In the genomic region with DNA sequence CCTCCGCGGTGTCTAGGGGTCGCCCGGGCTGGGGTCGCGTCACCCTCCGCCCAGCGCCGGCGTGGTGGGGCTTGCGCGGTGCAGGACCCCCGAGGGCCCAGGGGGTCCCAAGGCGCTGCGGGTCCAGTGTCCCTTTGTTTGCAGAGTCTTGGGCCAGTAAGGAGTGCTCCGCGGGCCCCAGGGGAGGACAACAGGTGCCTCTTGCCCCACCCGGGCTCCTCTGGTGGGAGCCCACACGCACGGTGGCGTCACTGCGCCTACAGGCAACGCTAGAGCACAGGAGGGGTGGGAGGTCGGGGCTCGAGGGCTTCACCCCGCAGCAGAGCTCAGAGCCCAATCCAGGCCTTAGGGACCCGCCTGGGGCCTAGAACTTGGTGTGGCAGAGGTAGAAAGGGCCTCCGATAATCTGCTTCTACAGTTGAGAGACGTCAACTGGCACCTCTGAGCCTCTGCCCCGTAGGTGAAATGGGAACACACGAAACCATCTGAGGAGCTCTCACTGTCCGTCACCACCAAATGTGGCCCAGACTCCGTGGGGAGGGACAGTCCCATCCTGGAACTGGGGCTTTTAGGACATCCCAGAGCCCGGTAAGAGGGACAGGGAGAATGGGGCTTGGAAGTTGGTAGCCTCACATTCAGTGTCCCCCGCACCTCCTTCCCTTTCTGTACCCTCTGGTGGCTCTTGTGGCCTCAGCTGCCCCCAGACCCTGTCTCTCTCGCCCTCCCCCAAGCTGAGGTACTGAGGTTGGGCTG, we compare ENCODE assay signal across 8 cellular contexts. TPM values are rescaled to one million over a fixed set of nuclear protein-coding genes. Genes with fewer than 3 reads are reported as not detected.
DNase-seq lines count a peak whose midpoint lies in the region; TF ChIP-seq lines count a peak whose summit lies in the region.

No MANE protein-coding gene starts in this region.

- peak overlapping the region; percentile 93 for H3K4me2 ChIP-seq in Loucy (ENCODE audit: low read depth, low read length, poor library complexity, severe bottlenecking)

- H3K9me3 ChIP-seq in Loucy (ENCODE audit: insufficient read depth, low read depth, low read length): no peaks in the 10 kb centered on the region

- H3K4me3 ChIP-seq in AG09309 (ENCODE audit: control insufficient read depth, low read depth, low read length) (peak overlapping the region; percentile 80), Loucy (ENCODE audit: low read length, poor library complexity, severe bottlenecking) (peak overlapping the region; percentile 79)

- in situ Hi-C loops in KBM-7 (cut with MboI; ENCODE audit: low pct_unique_long_range_greater_than_20kb, low sequenced_read_pairs): no loop called here

- H3K4me1 Mint-ChIP-seq in activated naive CD8-positive, alpha-beta T cell (ENCODE audit: low read depth): peaks cover 46% of the 10 kb centered on the region
- peaks cover 54 to 59% of the 10 kb centered on the region in 2 donors for H3K4me1 Mint-ChIP-seq in immature natural killer cell

- H3K4me1 ChIP-seq in Loucy (ENCODE audit: insufficient read depth, low read length, poor library complexity, severe bottlenecking): peaks cover 47% of the 10 kb centered on the region

- H3K36me3 ChIP-seq in Loucy (ENCODE audit: insufficient read depth, low read length): peaks cover under 1% of the 10 kb centered on the region; the same call in 1 of the 2 replicates

- no peaks in the 10 kb centered on the region for H3F3A ChIP-seq in Loucy (ENCODE audit: low read depth)

- peaks cover 34% of the 10 kb centered on the region for H4K20me1 ChIP-seq in Loucy (ENCODE audit: insufficient read depth, low read length, poor library complexity, severe bottlenecking)

- H3K79me2 ChIP-seq in Loucy (ENCODE audit: insufficient read depth, low read length): peaks cover 53% of the 10 kb centered on the region

- H3K9me3 Mint-ChIP-seq in activated naive CD8-positive, alpha-beta T cell (ENCODE audit: low read depth): no peaks in the 10 kb centered on the region
- H3K9me3 Mint-ChIP-seq in immature natural killer cell: no peaks in the 10 kb centered on the region

- H2AFZ ChIP-seq in Loucy (ENCODE audit: low read length): no peak overlapping the region

- H3K9ac ChIP-seq in Loucy (ENCODE audit: low read depth, low read length, poor library complexity, severe bottlenecking): peak overlapping the region; percentile 76

- H3K9me2 ChIP-seq in Loucy (replicated peaks; ENCODE audit: low read depth, low read length): no peaks in the 10 kb centered on the region

- DNase-seq in AG09309 (ENCODE audit: low read depth) (no peak), immature natural killer cell (peak; percentile 66 to 76 (median 74)), DMS114 treated with DMSO at 0.1 percent for 48 hours (lab: John Stamatoyannopoulos, UW; ENCODE audit: unreplicated experiment) (no peak), Kasumi-1 (lab: John Stamatoyannopoulos, UW) (no peak), KBM-7 (no peak)
- peak; percentile 60 for DNase-seq in stimulated activated CD8-positive, alpha-beta memory T cell treated with anti-CD3 and anti-CD28 coated beads, Interleukin-4, amount 100 ng/mL, for 48 hours

- peak overlapping the region; percentile 92 for H3K27ac Mint-ChIP-seq in activated naive CD8-positive, alpha-beta T cell
- H3K27ac Mint-ChIP-seq in immature natural killer cell: peak overlapping the region; percentile 89 to 99 (median 96)

- peak overlapping the region; percentile 89 for H3K4me3 Mint-ChIP-seq in activated naive CD8-positive, alpha-beta T cell
- H3K4me3 Mint-ChIP-seq in immature natural killer cell: peak overlapping the region; percentile 87 to 99 (median 94)

- H3K36me3 Mint-ChIP-seq in activated naive CD8-positive, alpha-beta T cell: no peaks in the 10 kb centered on the region
- H3K36me3 Mint-ChIP-seq in immature natural killer cell: peaks cover 0 to 5% (median 0%) of the 10 kb centered on the region in 3 donors

- H3K27me3 Mint-ChIP-seq in activated naive CD8-positive, alpha-beta T cell: no peaks in the 10 kb centered on the region
- peaks cover 24 to 36% (median 28%) of the 10 kb centered on the region in 3 donors for H3K27me3 Mint-ChIP-seq in immature natural killer cell (ENCODE audit: low read depth in 3 of 3)

- TF ChIP-seq CTCF in AG09309 (IDR thresholded peaks at IDR 0.05; ENCODE audit: control insufficient read depth, insufficient read depth, low read depth, low read length, missing control alignments) (no peak), Loucy (conservative IDR thresholded peaks at IDR 0.05; ENCODE audit: low read length) (no peak)

- H3K27me3 ChIP-seq in Loucy (ENCODE audit: insufficient read depth, low read length, poor library complexity, severe bottlenecking): no peaks in the 10 kb centered on the region

RNA-seq across cellular contexts. Expression of a gene that starts 1.4 kb away (rescaled TPM):
- polyA plus RNA-seq in immature natural killer cell: 100 to 1,000 TPM in 1 of 3 donors, 10 to 100 TPM in 2; 77.1 to 204 (median 82.7) TPM

RNA-seq across cellular contexts. Expression of a gene that starts 32.8 kb away (rescaled TPM):
- not detected for polyA plus RNA-seq in immature natural killer cell

Comparison
In these comparisons a context has a peak if more than half of its experiments do, and no peak if none do; other contexts are left out.
1. DNase-seq: peak in immature natural killer cell (3 of 3) and stimulated activated CD8-positive, alpha-beta memory T cell treated with anti-CD3 and anti-CD28 coated beads, Interleukin-4, amount 100 ng/mL, for 48 hours (single experiment); none in AG09309 (single experiment), DMS114 treated with DMSO at 0.1 percent for 48 hours (single experiment), Kasumi-1 (0 of 2) and KBM-7 (single experiment).